22 cellular contexts compared by ENCODE assay signal in the genomic region with DNA sequence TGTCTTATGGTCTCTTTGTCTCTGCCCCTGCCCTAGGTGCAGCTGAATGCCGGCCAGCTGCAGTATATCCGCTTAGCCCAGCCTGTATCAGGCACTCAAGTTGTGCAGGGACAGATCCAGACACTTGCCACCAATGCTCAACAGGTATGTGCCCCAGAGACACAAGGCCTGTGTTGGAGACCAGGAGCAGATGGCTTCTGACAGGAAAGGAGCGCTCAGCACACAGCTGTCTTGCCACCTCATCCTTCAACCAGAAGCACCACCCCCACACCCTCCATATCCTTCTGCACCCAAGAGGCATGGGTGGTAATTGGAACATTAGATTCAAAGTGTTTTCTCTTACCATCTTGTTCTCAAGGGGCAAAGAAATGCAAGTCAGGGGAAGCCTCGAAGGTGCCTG. TPM values are rescaled to one million over a fixed set of nuclear protein-coding genes. Genes with fewer than 3 reads are reported as not detected.
DNase-seq lines count a peak whose midpoint lies in the region; ATAC-seq lines count a peak whose summit lies in the region.
"Had no signal": no experiment of that assay in that cellular context is flagged by ENCODE, and none has a peak within 500 bp of the region (broad histone marks: within the 10 kb centered on the region; RNA-seq: fewer than 3 reads in every experiment).

No MANE protein-coding gene starts in this region.

- peaks cover 46% of the 10 kb centered on the region for H3K4me1 ChIP-seq in Karpas-422 (ENCODE audit: low read length)
- H3K4me1 ChIP-seq: Peyer's patch, SJSA1 had no signal

- H3K36me3 ChIP-seq in Karpas-422 (ENCODE audit: insufficient read depth, low read length), result peaks cover 69% of the 10 kb centered on the region

- H4K20me1 ChIP-seq in Karpas-422 (ENCODE audit: insufficient read depth, low read depth, low read length), result no peaks in the 10 kb centered on the region

- no peak overlapping the region for H3K4me2 ChIP-seq in Karpas-422 (ENCODE audit: low read depth, low read length, poor library complexity, severe bottlenecking)
- H3K4me2 ChIP-seq: BLaER1 treated with 17β-estradiol and CSF1 and Interleukin-3, amounts not matched to agents 10 nM and 100 nM had no signal

- H3K9me3 Mint-ChIP-seq in activated CD8-positive, alpha-beta memory T cell treated with anti-CD3 and anti-CD28 coated beads, Interleukin-2, amount 10 ng/mL, durations not matched to agents 7 days and 5 days (ENCODE audit: low read depth), result no peaks in the 10 kb centered on the region
- H3K9me3 Mint-ChIP-seq in activated T-helper 17 cell treated with anti-CD3 and anti-CD28 coated beads, Interleukin-2, amount 50 U/mL, for 72 hours, result no peaks in the 10 kb centered on the region
- H3K9me3 Mint-ChIP-seq: CD8-positive, alpha-beta memory T cell had no signal

- no peaks in the 10 kb centered on the region for H3K9me3 ChIP-seq in Karpas-422 (ENCODE audit: low read length)
- H3K9me3 ChIP-seq: BLaER1 treated with 17β-estradiol and CSF1 and Interleukin-3, amounts not matched to agents 10 nM and 100 nM; Peyer's patch; SJSA1 had no signal

- peaks cover 50% of the 10 kb centered on the region for H3K4me1 Mint-ChIP-seq in activated CD8-positive, alpha-beta memory T cell treated with anti-CD3 and anti-CD28 coated beads, Interleukin-2, amount 10 ng/mL, durations not matched to agents 7 days and 5 days
- peaks cover 27% of the 10 kb centered on the region for H3K4me1 Mint-ChIP-seq in activated T-helper 17 cell treated with anti-CD3 and anti-CD28 coated beads, Interleukin-2, amount 50 U/mL, for 72 hours

- no peaks in the 10 kb centered on the region for H3K27me3 ChIP-seq in Karpas-422 (ENCODE audit: low read length)
- H3K27me3 ChIP-seq: BLaER1 treated with 17β-estradiol and CSF1 and Interleukin-3, amounts not matched to agents 10 nM and 100 nM; Peyer's patch; SJSA1 had no signal

- no peak for DNase-seq in activated CD8-positive, alpha-beta memory T cell treated with anti-CD3 and anti-CD28 coated beads, Interleukin-2, amount 10 ng/mL, durations not matched to agents 7 days and 5 days
- no peak for DNase-seq in activated CD8-positive, alpha-beta memory T cell treated with anti-CD3 and anti-CD28 coated beads, Interleukin-2, amount 50 U/mL, for 48 hours
- DNase-seq in head of caudate nucleus, result peak in 29 of 42 donors; percentile 20 to 88 (median 53)
- no peak for DNase-seq in Karpas-422
- no peak for DNase-seq in HPDE6-E6E7 (ENCODE audit: extremely low spot score)
- DNase-seq: CD8-positive, alpha-beta memory T cell; DND-41; H7; NCI-H1048; NCI-H1436; NCI-H1930; NCI-H446; NCI-H69; NK-92 treated with Interleukin-12 subunit alpha and Interleukin-12 subunit beta, amount 100 ng/mL, for 24 hours; Peyer's patch had no signal

- H3K9ac ChIP-seq in Karpas-422 (ENCODE audit: low read length), result no peak overlapping the region
- H3K9ac ChIP-seq: BLaER1 treated with 17β-estradiol and CSF1 and Interleukin-3, amounts not matched to agents 10 nM and 100 nM had no signal

- CTCF ChIA-PET in activated CD8-positive, alpha-beta memory T cell treated with anti-CD3 and anti-CD28 coated beads, Interleukin-2, amount 10 ng/mL, durations not matched to agents 7 days and 5 days (lab: Charles Lee), result interaction anchor here (0.9 to 1.2 kb wide), 2 partner anchors 12 to 88 kb away, joined by 3 to 4 read pairs; no protein-coding TSS in a partner anchor

- no peaks in the 10 kb centered on the region for H3K9me2 ChIP-seq in Karpas-422 (replicated peaks; ENCODE audit: insufficient read depth, low read length)

- no peak overlapping the region for H2AFZ ChIP-seq in Karpas-422 (ENCODE audit: low read length)

- peak overlapping the region; percentile 16 for H3K27ac Mint-ChIP-seq in activated CD8-positive, alpha-beta memory T cell treated with anti-CD3 and anti-CD28 coated beads, Interleukin-2, amount 10 ng/mL, durations not matched to agents 7 days and 5 days
- peak overlapping the region; percentile 25 for H3K27ac Mint-ChIP-seq in activated T-helper 17 cell treated with anti-CD3 and anti-CD28 coated beads, Interleukin-2, amount 50 U/mL, for 72 hours

- ATAC-seq in activated CD8-positive, alpha-beta memory T cell treated with anti-CD3 and anti-CD28 coated beads, Interleukin-2, amount 10 ng/mL, durations not matched to agents 7 days and 5 days, result no peak
- ATAC-seq in activated T-helper 17 cell treated with anti-CD3 and anti-CD28 coated beads, Interleukin-2, amount 50 U/mL, for 72 hours (replicated peaks), result no peak
- ATAC-seq in GM19324 (IDR thresholded peaks at IDR 0.05; ENCODE audit: low FRiP score, unreplicated experiment), result no peak

- intact Hi-C loops in head of caudate nucleus (cut with DNase I), result no loop called here

- no peaks in the 10 kb centered on the region for H3K27me3 Mint-ChIP-seq in activated CD8-positive, alpha-beta memory T cell treated with anti-CD3 and anti-CD28 coated beads, Interleukin-2, amount 10 ng/mL, durations not matched to agents 7 days and 5 days
- H3K27me3 Mint-ChIP-seq in activated T-helper 17 cell treated with anti-CD3 and anti-CD28 coated beads, Interleukin-2, amount 50 U/mL, for 72 hours, result no peaks in the 10 kb centered on the region
- H3K27me3 Mint-ChIP-seq: CD8-positive, alpha-beta memory T cell had no signal

- H3K79me2 ChIP-seq in Karpas-422 (ENCODE audit: low read length), result peaks cover 18% of the 10 kb centered on the region

- no peak overlapping the region for H3K4me3 ChIP-seq in Karpas-422 (ENCODE audit: low read length)
- H3K4me3 ChIP-seq: BLaER1 treated with 17β-estradiol and CSF1 and Interleukin-3, amounts not matched to agents 10 nM and 100 nM; Peyer's patch; SJSA1 had no signal

- no peak overlapping the region for H3K27ac ChIP-seq in Karpas-422 (ENCODE audit: low read length)
- H3K27ac ChIP-seq: BLaER1 treated with 17β-estradiol and CSF1 and Interleukin-3, amounts not matched to agents 10 nM and 100 nM; HL-60; Peyer's patch; SJSA1 had no signal

- H3K36me3 Mint-ChIP-seq in activated CD8-positive, alpha-beta memory T cell treated with anti-CD3 and anti-CD28 coated beads, Interleukin-2, amount 10 ng/mL, durations not matched to agents 7 days and 5 days, result peaks cover 50% of the 10 kb centered on the region
- H3K36me3 Mint-ChIP-seq in activated T-helper 17 cell treated with anti-CD3 and anti-CD28 coated beads, Interleukin-2, amount 50 U/mL, for 72 hours (ENCODE audit: low read depth), result peaks cover 98% of the 10 kb centered on the region

- H3K4me3 Mint-ChIP-seq in activated CD8-positive, alpha-beta memory T cell treated with anti-CD3 and anti-CD28 coated beads, Interleukin-2, amount 10 ng/mL, durations not matched to agents 7 days and 5 days, result no peak overlapping the region
- H3K4me3 Mint-ChIP-seq in activated T-helper 17 cell treated with anti-CD3 and anti-CD28 coated beads, Interleukin-2, amount 50 U/mL, for 72 hours, result no peak overlapping the region
- H3K4me3 Mint-ChIP-seq: CD8-positive, alpha-beta memory T cell had no signal

RNA-seq across cellular contexts. Expression of gene KCNQ4, which starts 17.0 kb away (rescaled TPM):
- total RNA-seq in activated CD8-positive, alpha-beta memory T cell treated with anti-CD3 and anti-CD28 coated beads, Interleukin-2, amount 10 ng/mL, durations not matched to agents 7 days and 5 days, result under 1 TPM; 0.12 to 0.44 TPM
- 1 to 10 TPM in 1 of 2 donors, under 1 TPM in 1; 0.45 to 1.5 TPM for total RNA-seq in activated T-helper 17 cell treated with anti-CD3 and anti-CD28 coated beads, Interleukin-2, amount 50 U/mL, for 72 hours
- 2.3 and 3.2 TPM in 2 replicates for total RNA-seq in Karpas-422 (2014; rRNA removed; shearing (Covaris generic); ENCODE audit: low replicate concordance)
- total RNA-seq: IMR-90, MCF 10A had no signal

Comparison
In these comparisons a context has a peak if more than half of its experiments do, and no peak if none do; other contexts are left out.
1. DNase-seq: peak in head of caudate nucleus (29 of 42); none in activated CD8-positive, alpha-beta memory T cell treated with anti-CD3 and anti-CD28 coated beads, Interleukin-2, amount 10 ng/mL, durations not matched to agents 7 days and 5 days (single experiment), activated CD8-positive, alpha-beta memory T cell treated with anti-CD3 and anti-CD28 coated beads, Interleukin-2, amount 50 U/mL, for 48 hours (single experiment), Karpas-422 (single experiment) and HPDE6-E6E7 (single experiment).